12 cellular contexts compared by ENCODE assay signal in genomic region chr20:17683218-17684076, GRCh38. TPM values are rescaled to one million over a fixed set of nuclear protein-coding genes. Genes with fewer than 3 reads are reported as not detected.
DNase-seq lines count a peak whose midpoint lies in the region; ATAC-seq, FAIRE-seq and TF ChIP-seq lines count a peak whose summit lies in the region.
"Had no signal": no experiment of that assay in that cellular context is flagged by ENCODE, and none has a peak within 500 bp of the region (broad histone marks: within the 10 kb centered on the region; RNA-seq: fewer than 3 reads in every experiment).

No MANE protein-coding gene starts in this region.

- H3K4me3 Mint-ChIP-seq in T-helper 1 cell treated with Interleukin-12 subunit alpha and Interleukin-12 subunit beta and Interleukin-4 antibody, amounts not matched to agents 30 μg/mL and 1 μg/mL, for 36 hours = peak overlapping the region; percentile 29
- peak overlapping the region; percentile 85 for H3K4me3 Mint-ChIP-seq in neural progenitor cell

- H3K4me3 ChIP-seq in Loucy (ENCODE audit: low read length, poor library complexity, severe bottlenecking) (no peak overlapping the region), H1 (ENCODE audit: extremely low read depth in 1 of 4, insufficient read depth in 2 of 4, low read depth in 3 of 4, low read length in 4 of 4) (peak overlapping the region; percentile 35 to 96 (median 44); a peak in 4 of 8 replicates), neural progenitor cell (peak overlapping the region; percentile 72), SJCRH30 (no peak overlapping the region)

- H3F3A ChIP-seq in Loucy (ENCODE audit: low read depth) (no peaks in the 10 kb centered on the region), neural progenitor cell (ENCODE audit: low read depth) (peaks cover 12% of the 10 kb centered on the region)

- no peak overlapping the region for H3K27ac Mint-ChIP-seq in T-helper 1 cell treated with Interleukin-12 subunit alpha and Interleukin-12 subunit beta and Interleukin-4 antibody, amounts not matched to agents 30 μg/mL and 1 μg/mL, for 36 hours
- peak overlapping the region; percentile 42 for H3K27ac Mint-ChIP-seq in neural progenitor cell

- H3K79me2 ChIP-seq in Loucy (ENCODE audit: insufficient read depth, low read length) = peaks cover 25% of the 10 kb centered on the region
- H3K79me2 ChIP-seq in H1 (ENCODE audit: control insufficient read depth in 1 of 2, insufficient read depth in 2 of 2, low read length in 2 of 2) = peaks cover 10 to 24% of the 10 kb centered on the region in 2 experiments
- peaks cover 24% of the 10 kb centered on the region for H3K79me2 ChIP-seq in neural progenitor cell (ENCODE audit: low read depth)

- H3K56ac ChIP-seq in H1 (replicated peaks; ENCODE audit: insufficient read length, low read depth, low read length) = no peak overlapping the region

- no peaks in the 10 kb centered on the region for H3K9me2 ChIP-seq in Loucy (replicated peaks; ENCODE audit: low read depth, low read length)

- H2BK120ac ChIP-seq in H1 (replicated peaks; ENCODE audit: low read depth, low read length) = no peak overlapping the region

- no peak for FAIRE-seq in H1 (lab: Jason Lieb, UNC)
- FAIRE-seq: bronchial epithelial cell, HTR-8/SVneo had no signal

- no peak for TF ChIP-seq RAD21 in H1 (IDR thresholded peaks at IDR 0.05 in 1 of 2, conservative IDR thresholded peaks at IDR 0.05 in 1 of 2; ENCODE audit: low read depth in 2 of 2, low read length in 2 of 2)

- H3K23ac ChIP-seq in H1 (ENCODE audit: insufficient read length) = no peak overlapping the region

- peaks cover 27% of the 10 kb centered on the region for H3K4me1 ChIP-seq in Loucy (ENCODE audit: insufficient read depth, low read length, poor library complexity, severe bottlenecking)
- peaks cover 6 to 12% (median 9%) of the 10 kb centered on the region in 4 experiments; a peak in 6 of 7 replicates for H3K4me1 ChIP-seq in H1 (replicated peaks in 1 of 4; ENCODE audit: control insufficient read depth in 3 of 4, insufficient read depth in 4 of 4, low read length in 3 of 4)
- peaks cover 13% of the 10 kb centered on the region for H3K4me1 ChIP-seq in neural progenitor cell
- peaks cover 10% of the 10 kb centered on the region; the same call in 1 of the 2 replicates for H3K4me1 ChIP-seq in SJCRH30

- H4K20me1 ChIP-seq in Loucy (ENCODE audit: insufficient read depth, low read length, poor library complexity, severe bottlenecking) (peaks cover 24% of the 10 kb centered on the region), H1 (replicated peaks in 1 of 2; ENCODE audit: control insufficient read depth in 1 of 2, insufficient read depth in 2 of 2, low read length in 2 of 2) (peaks cover 6 to 11% of the 10 kb centered on the region in 2 experiments), neural progenitor cell (ENCODE audit: low read depth) (peaks cover 19% of the 10 kb centered on the region)

- H4K91ac ChIP-seq in H1 (replicated peaks; ENCODE audit: insufficient read length, low read length) = no peak overlapping the region

- peak overlapping the region; percentile 56 for H3K4me2 ChIP-seq in Loucy (ENCODE audit: low read depth, low read length, poor library complexity, severe bottlenecking)
- H3K4me2 ChIP-seq in H1 (ENCODE audit: insufficient read depth in 1 of 2, low read depth in 2 of 2, low read length in 2 of 2) = peak overlapping the region; percentile 70 to 74
- peak overlapping the region; percentile 64 for H3K4me2 ChIP-seq in neural progenitor cell

- CTCF ChIA-PET in H1 (lab: Charles Lee; ENCODE audit: partially characterized antibody) = interaction anchor here (0.7 to 4.0 kb wide), 24 partner anchors 9 to 255 kb away, joined by 3 to 24 read pairs (median 3); partner anchors contain the start of gene BANF2

- DNase-seq in T-helper 1 cell (no peak), H1 (ENCODE audit: low read depth in 1 of 2, low spot score in 2 of 2) (no peak), neural progenitor cell (ENCODE audit: low spot score) (no peak), SJCRH30 (no peak)

- H2AK5ac ChIP-seq in H1 (ENCODE audit: low read depth, low read length) = no peak overlapping the region

- H2BK5ac ChIP-seq in H1 (ENCODE audit: low read depth, low read length) = no peak overlapping the region

- H3K9me3 Mint-ChIP-seq in T-helper 1 cell treated with Interleukin-12 subunit alpha and Interleukin-12 subunit beta and Interleukin-4 antibody, amounts not matched to agents 30 μg/mL and 1 μg/mL, for 36 hours = no peaks in the 10 kb centered on the region
- H3K9me3 Mint-ChIP-seq in neural progenitor cell = peaks cover 7% of the 10 kb centered on the region

- no peak overlapping the region for H2BK20ac ChIP-seq in H1 (ENCODE audit: low read length)

- H3K4me1 Mint-ChIP-seq in T-helper 1 cell treated with Interleukin-12 subunit alpha and Interleukin-12 subunit beta and Interleukin-4 antibody, amounts not matched to agents 30 μg/mL and 1 μg/mL, for 36 hours (ENCODE audit: low read depth) = peaks cover 18% of the 10 kb centered on the region
- H3K4me1 Mint-ChIP-seq in neural progenitor cell = peaks cover 20% of the 10 kb centered on the region

- no peak for TF ChIP-seq CTCF in Loucy (conservative IDR thresholded peaks at IDR 0.05; ENCODE audit: low read length)
- TF ChIP-seq CTCF in H1 (IDR thresholded peaks at IDR 0.05; ENCODE audit: control extremely low read depth in 1 of 3, insufficient read depth in 1 of 3, low read depth in 1 of 3, low read length in 3 of 3) = no peak
- no peak for TF ChIP-seq CTCF in neural progenitor cell (IDR thresholded peaks at IDR 0.05)

- ATAC-seq in GM18858 (IDR thresholded peaks at IDR 0.05; ENCODE audit: unreplicated experiment) = no peak
- ATAC-seq in HG03520 (IDR thresholded peaks at IDR 0.05; ENCODE audit: unreplicated experiment) = no peak

- H4K8ac ChIP-seq in H1 (ENCODE audit: extremely low read depth, insufficient read depth, low read length) = no peak overlapping the region

- WGBS in H1 (ENCODE audit: extremely low coverage in 1 of 2, insufficient coverage in 1 of 2, insufficient read length in 1 of 2, insufficient replicate concordance in 2 of 2, low coverage in 1 of 2, low lambda C conversion rate in 2 of 2, missing lambda C conversion rate in 1 of 2), 2 experiments = 80% methylated on average over 10 of the region's 10 CpGs; no CpG with 5 or more reads in 1 of the 2 experiments

- no peak for TF ChIP-seq POLR2A in H1 (IDR thresholded peaks at IDR 0.05; ENCODE audit: control extremely low read depth in 1 of 2, low read depth in 2 of 2, low read length in 2 of 2)

- H3K79me1 ChIP-seq in H1 (ENCODE audit: low read depth, low read length) = peaks cover 11% of the 10 kb centered on the region

- peaks cover 54% of the 10 kb centered on the region for H3K27me3 Mint-ChIP-seq in T-helper 1 cell treated with Interleukin-12 subunit alpha and Interleukin-12 subunit beta and Interleukin-4 antibody, amounts not matched to agents 30 μg/mL and 1 μg/mL, for 36 hours (ENCODE audit: low read depth)
- H3K27me3 Mint-ChIP-seq in neural progenitor cell (ENCODE audit: insufficient read depth, low read depth) = peaks cover 30% of the 10 kb centered on the region

- H3K36me3 Mint-ChIP-seq in T-helper 1 cell treated with Interleukin-12 subunit alpha and Interleukin-12 subunit beta and Interleukin-4 antibody, amounts not matched to agents 30 μg/mL and 1 μg/mL, for 36 hours (ENCODE audit: low read depth) = peaks cover 5% of the 10 kb centered on the region
- peaks cover 4% of the 10 kb centered on the region for H3K36me3 Mint-ChIP-seq in neural progenitor cell

- no peak overlapping the region for H3K4ac ChIP-seq in H1 (replicated peaks; ENCODE audit: insufficient read length, low read depth, low read length)

- H4K5ac ChIP-seq in H1 (ENCODE audit: insufficient read length, low read depth, low read length) = no peak overlapping the region

- no peak overlapping the region for H3K14ac ChIP-seq in H1 (ENCODE audit: insufficient read length)

- peaks cover 10% of the 10 kb centered on the region; the same call in 1 of the 2 replicates for H3K23me2 ChIP-seq in H1 (ENCODE audit: low read depth, low read length)

- no peaks in the 10 kb centered on the region for H3K27me3 ChIP-seq in Loucy (ENCODE audit: insufficient read depth, low read length, poor library complexity, severe bottlenecking)
- H3K27me3 ChIP-seq in H1 (replicated peaks in 1 of 4; ENCODE audit: control insufficient read depth in 3 of 4, extremely low read depth in 1 of 4, insufficient read depth in 3 of 4, low read length in 3 of 4) = no peaks in the 10 kb centered on the region
- H3K27me3 ChIP-seq in neural progenitor cell = peaks cover 6% of the 10 kb centered on the region
- peaks cover 4% of the 10 kb centered on the region; the same call in 1 of the 2 replicates for H3K27me3 ChIP-seq in SJCRH30

- no peak for TF ChIP-seq EP300 in H1 (IDR thresholded peaks at IDR 0.05; ENCODE audit: borderline replicate concordance in 1 of 2, low read depth in 2 of 2, low read length in 2 of 2)

- H3K9me3 ChIP-seq in Loucy (ENCODE audit: insufficient read depth, low read depth, low read length) (no peaks in the 10 kb centered on the region), H1 (ENCODE audit: insufficient read depth in 2 of 2, low read depth in 1 of 2, low read length in 1 of 2) (no peaks in the 10 kb centered on the region), neural progenitor cell (ENCODE audit: low read depth) (no peaks in the 10 kb centered on the region), SJCRH30 (replicated peaks) (no peaks in the 10 kb centered on the region)

- no peak overlapping the region for H2BK12ac ChIP-seq in H1 (ENCODE audit: low read depth, low read length)

- H3K9ac ChIP-seq in Loucy (ENCODE audit: low read depth, low read length, poor library complexity, severe bottlenecking) = no peak overlapping the region
- H3K9ac ChIP-seq in H1 (replicated peaks in 1 of 4; ENCODE audit: extremely low read depth in 1 of 4, low read depth in 3 of 4, low read length in 3 of 4) = no peak overlapping the region
- no peak overlapping the region for H3K9ac ChIP-seq in neural progenitor cell
- H3K9ac ChIP-seq: parathyroid adenoma had no signal

- H3K36me3 ChIP-seq in Loucy (ENCODE audit: insufficient read depth, low read length) = no peaks in the 10 kb centered on the region
- H3K36me3 ChIP-seq in H1 (ENCODE audit: control insufficient read depth in 2 of 4, insufficient read depth in 4 of 4, low read length in 3 of 4) = peaks cover 0 to 5% (median 0%) of the 10 kb centered on the region in 4 experiments; a peak in 2 of 8 replicates
- no peaks in the 10 kb centered on the region for H3K36me3 ChIP-seq in neural progenitor cell
- H3K36me3 ChIP-seq in SJCRH30 = 0 out of 2 replicates have a peak, but pooled peaks cover 3% of the 10 kb centered on the region

- POLR2A ChIA-PET in H1 (lab: Charles Lee; ENCODE audit: partially characterized antibody) = interaction anchor here (0.9 to 3.6 kb wide), 8 partner anchors 12 to 286 kb away, joined by 3 to 19 read pairs (median 3); partner anchors contain the start of genes MGME1 and SNX5

- H2AFZ ChIP-seq in Loucy (ENCODE audit: low read length) = no peak overlapping the region
- no peak overlapping the region for H2AFZ ChIP-seq in H1 (ENCODE audit: low read length)
- H2AFZ ChIP-seq in neural progenitor cell (replicated peaks) = no peak overlapping the region

- no peak overlapping the region for H3K18ac ChIP-seq in H1 (ENCODE audit: extremely low read depth, low read length)

- no peak overlapping the region for H3K27ac ChIP-seq in H1 (ENCODE audit: low read depth, low read length)
- H3K27ac ChIP-seq in neural progenitor cell = no peak overlapping the region
- no peak overlapping the region for H3K27ac ChIP-seq in SJCRH30
- H3K27ac ChIP-seq: parathyroid adenoma had no signal

- H2BK15ac ChIP-seq in H1 (ENCODE audit: low read length) = 0 out of 2 replicates have a peak overlapping the region, but pooled peaks have one; percentile 18

RNA-seq across cellular contexts. Expression of gene RRBP1, which starts 1.4 kb away (rescaled TPM):
- total RNA-seq in H1 (2021; fragmentation: NEBNext Ultra II Directional; extraction: Animal tissue kit (Norgen Biotek cat#: 25700)) = 153 and 157 TPM in 2 replicates
- polyA plus RNA-seq in H1 (2011; rRNA removed) = 15.9 and 20.2 TPM in 2 replicates
- polyA plus RNA-seq in H1 (2011; cell fraction: cytosol; rRNA removed) = 37.4 TPM
- 71.6 TPM for polyA plus RNA-seq in H1 (2011; cell fraction: nucleus; rRNA removed)
- polyA plus RNA-seq in H1 (2012, experiment 1 of 2) = 82.9 to 111 TPM (median 107 TPM) in 4 replicates
- 24.2 TPM for polyA plus RNA-seq in H1 (2012, experiment 2 of 2)
- polyA plus RNA-seq in H1 (2013, experiment 1 of 2) = 178 TPM
- 185 TPM for polyA plus RNA-seq in H1 (2013, experiment 2 of 2)
- polyA minus RNA-seq in H1 (2011; rRNA and poly(A)+ RNA removed) = 25.7 and 32.9 TPM in 2 replicates
- 45.1 TPM for polyA minus RNA-seq in H1 (2011; cell fraction: cytosol; rRNA and poly(A)+ RNA removed)
- 40.6 TPM for polyA minus RNA-seq in H1 (2011; cell fraction: nucleus; rRNA and poly(A)+ RNA removed)
- total RNA-seq in neural progenitor cell (ENCODE audit: low replicate concordance) = 18.2 and 35.2 TPM in 2 replicates
- 42.8 and 43.7 TPM in 2 replicates for total RNA-seq in SJCRH30 (2014; rRNA removed; shearing (Covaris generic))

RNA-seq across cellular contexts. Expression of gene BANF2, which starts 16.3 kb away (rescaled TPM):
- total RNA-seq in H1 (2021; fragmentation: NEBNext Ultra II Directional; extraction: Animal tissue kit (Norgen Biotek cat#: 25700)) = not detected in 2 replicates
- polyA plus RNA-seq in H1 (2011; rRNA removed) = not detected in 2 replicates
- polyA plus RNA-seq in H1 (2011; cell fraction: cytosol; rRNA removed) = not detected
- not detected for polyA plus RNA-seq in H1 (2011; cell fraction: nucleus; rRNA removed)
- not detected in 4 replicates for polyA plus RNA-seq in H1 (2012, experiment 1 of 2)
- polyA plus RNA-seq in H1 (2012, experiment 2 of 2) = not detected
- polyA plus RNA-seq in H1 (2013, experiment 1 of 2) = not detected
- not detected for polyA plus RNA-seq in H1 (2013, experiment 2 of 2)
- not detected in 2 replicates for polyA minus RNA-seq in H1 (2011; rRNA and poly(A)+ RNA removed)
- polyA minus RNA-seq in H1 (2011; cell fraction: cytosol; rRNA and poly(A)+ RNA removed) = not detected
- not detected for polyA minus RNA-seq in H1 (2011; cell fraction: nucleus; rRNA and poly(A)+ RNA removed)
- not detected in 2 replicates for total RNA-seq in neural progenitor cell (ENCODE audit: low replicate concordance)
- total RNA-seq in SJCRH30 (2014; rRNA removed; shearing (Covaris generic)) = not detected in 2 replicates
- total RNA-seq: A172, bronchial epithelial cell had no signal

Comparison
In these comparisons a context has a peak if more than half of its experiments do, and no peak if none do; other contexts are left out.
1. H3K4me3 ChIP-seq: peak in H1 (4 of 4) and neural progenitor cell (single experiment); none in Loucy (single experiment) and SJCRH30 (single experiment).
2. Peak in every context shown above with its lines, with median percentiles within 50 percentile points of each other: H3K4me2 ChIP-seq.